1 cellular context compared by ENCODE assay signal in genomic region chr11:2745511-2745910, GRCh38.
TF ChIP-seq lines count a peak whose summit lies in the region.

No MANE protein-coding gene starts in this region.

TF ChIP-seq in H1, 55 proteins besides CTCF, POLR2A, EP300 and RAD21:
- TF ChIP-seq SP4 (IDR thresholded peaks at IDR 0.05; ENCODE audit: low read length) (no peak), YY1 (IDR thresholded peaks at IDR 0.05; ENCODE audit: low read depth, low read length) (no peak), RBBP5 (IDR thresholded peaks at IDR 0.05; ENCODE audit: borderline replicate concordance, low read depth, low read length) (no peak), MAFK (IDR thresholded peaks at IDR 0.05; ENCODE audit: low read depth, low read length) (no peak)
